9 cellular contexts compared by ENCODE assay signal in the genomic region with DNA sequence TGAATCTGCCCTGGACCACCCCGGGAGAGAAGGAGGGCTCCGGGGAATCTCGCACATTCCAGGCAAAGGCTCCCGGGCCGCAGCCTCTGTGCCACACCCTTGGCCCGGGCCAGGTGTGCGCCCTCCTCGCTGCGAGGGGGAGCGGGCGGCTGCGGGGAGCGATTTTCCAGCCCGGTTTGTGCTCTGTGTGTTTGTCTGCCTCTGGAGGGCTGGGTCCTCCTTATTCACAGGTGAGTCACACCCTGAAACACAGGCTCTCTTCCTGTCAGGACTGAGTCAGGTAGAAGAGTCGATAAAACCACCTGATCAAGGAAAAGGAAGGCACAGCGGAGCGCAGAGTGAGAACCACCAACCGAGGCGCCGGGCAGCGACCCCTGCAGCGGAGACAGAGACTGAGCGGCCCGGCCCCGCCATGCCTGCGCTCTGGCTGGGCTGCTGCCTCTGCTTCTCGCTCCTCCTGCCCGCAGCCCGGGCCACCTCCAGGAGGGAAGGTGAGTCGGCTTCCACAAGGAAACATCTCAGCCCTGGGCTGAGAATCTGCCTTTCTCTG. TPM values are rescaled to one million over a fixed set of nuclear protein-coding genes. Genes with fewer than 3 reads are reported as not detected.
A peak's percentile ranks its signal among the peaks of the same experiment; 100 is the strongest.
DNase-seq lines count a peak whose midpoint lies in the region; ATAC-seq lines count a peak whose summit lies in the region.
"Had no signal": no experiment of that assay in that cellular context is flagged by ENCODE, and none has a peak within 500 bp of the region (broad histone marks: within the 10 kb centered on the region; RNA-seq: fewer than 3 reads in every experiment).

A gene (plus strand): TSS at position 324 of the 550 bp plus-strand sequence. CDS start 89 bp downstream, at position 413.

- peaks cover under 1% of the 10 kb centered on the region for H3K4me1 ChIP-seq in rectal smooth muscle tissue (ENCODE audit: control insufficient read depth, insufficient read depth, low read length)

- no peaks in the 10 kb centered on the region for H3K27me3 ChIP-seq in rectal smooth muscle tissue (ENCODE audit: control insufficient read depth, insufficient read depth, low read length)

- intact Hi-C loops in left ventricle myocardium superior (cut with micrococcal nuclease), result no loop called here

- H3K9ac ChIP-seq in rectal smooth muscle tissue (ENCODE audit: low read length), result peak within 1 kb of the TSS; percentile 57

- H3K36me3 ChIP-seq in rectal smooth muscle tissue (ENCODE audit: control insufficient read depth, insufficient read depth, low read length), result no peaks in the 10 kb centered on the region
- H3K36me3 ChIP-seq: neutrophil had no signal

- ATAC-seq in left ventricle myocardium superior (peak; percentile 75), HG03457 (IDR thresholded peaks at IDR 0.05; ENCODE audit: unreplicated experiment) (no peak), HG03196 (IDR thresholded peaks at IDR 0.05; ENCODE audit: unreplicated experiment) (no peak)

- H3K27ac ChIP-seq in rectal smooth muscle tissue (ENCODE audit: low read depth, low read length), result peak within 1 kb of the TSS; percentile 41
- H3K27ac ChIP-seq: neutrophil had no signal

- peak within 1 kb of the TSS; percentile 71 for H3K4me3 ChIP-seq in rectal smooth muscle tissue (ENCODE audit: low read length)

- DNase-seq in NCI-H1436 (lab: John Stamatoyannopoulos, UW) (peak; percentile 28), NCI-H1436 treated with DMSO at 0.1 percent for 48 hours (lab: John Stamatoyannopoulos, UW) (no peak), left ventricle myocardium superior (peak; percentile 37), NCI-H2107 (lab: John Stamatoyannopoulos, UW) (no peak)
- peak; percentile 32 to 38 for DNase-seq in activated T-cell treated with anti-CD3 and anti-CD28 coated beads, Interleukin-2, amount 50 U/mL, for 48 hours

RNA-seq across cellular contexts. Expression of the gene that starts here (rescaled TPM):
- 3.7 TPM for total RNA-seq in left ventricle myocardium superior

Comparison
In these comparisons a context has a peak if more than half of its experiments do, and no peak if none do; other contexts are left out.
1. DNase-seq: peak in NCI-H1436 (single experiment), activated T-cell treated with anti-CD3 and anti-CD28 coated beads, Interleukin-2, amount 50 U/mL, for 48 hours (2 of 2) and left ventricle myocardium superior (single experiment); none in NCI-H1436 treated with DMSO at 0.1 percent for 48 hours (single experiment) and NCI-H2107 (single experiment).